Comparison of ENCODE assay signal across 21 cellular contexts in genomic region chr5:146192571-146193043, GRCh38.
"Had no signal": no experiment of that assay in that cellular context is flagged by ENCODE, and none has a peak within 500 bp of the region (broad histone marks: within the 10 kb centered on the region; RNA-seq: fewer than 3 reads in every experiment).

No MANE protein-coding gene starts in this region.

- H3K9me2 ChIP-seq: SK-N-SH had no signal

- H3K9ac ChIP-seq: SK-N-SH had no signal

- H3K9me3 Mint-ChIP-seq: activated T-cell treated with anti-CD3 and anti-CD28 coated beads, Interleukin-2, amount 50 U/mL, for 72 hours; activated T-helper 2 cell treated with anti-CD3 and anti-CD28 coated beads, Interferon-gamma antibody, Interleukin-2, Interleukin-4, amounts not matched to agents 10 μg/mL and 5 μg/mL and 100 μg/mL, durations not matched to agents 14 hours and 24 hours and 36 hours; T-helper 2 cell treated with Interferon-gamma antibody and Interleukin-4, amounts not matched to agents 5 μg/mL and 100 μg/mL, for 36 hours had no signal

- H3K27ac ChIP-seq: adrenal gland, breast epithelium had no signal

- H3K27me3 ChIP-seq: adrenal gland, breast epithelium had no signal

- H3K4me1 ChIP-seq: adrenal gland, breast epithelium had no signal

- H3K4me3 Mint-ChIP-seq: activated naive CD8-positive, alpha-beta T cell treated with anti-CD3 and anti-CD28 coated beads, Interleukin-2, amount 10 ng/mL, durations not matched to agents 7 days and 5 days; activated T-cell treated with anti-CD3 and anti-CD28 coated beads, Interleukin-2, amount 50 U/mL, for 72 hours; T-helper 2 cell treated with Interferon-gamma antibody and Interleukin-4, amounts not matched to agents 5 μg/mL and 100 μg/mL, for 36 hours had no signal

- H3K9me3 ChIP-seq: adrenal gland, breast epithelium, SK-N-SH had no signal

- H3K4me3 ChIP-seq: adrenal gland, breast epithelium had no signal

- ATAC-seq: activated T-cell treated with anti-CD3 and anti-CD28 coated beads, Interleukin-2, amount 50 U/mL, for 72 hours had no signal

- DNase-seq: activated CD4-positive, alpha-beta T cell treated with anti-CD3 and anti-CD28 coated beads for 48 hours; activated CD4-positive, alpha-beta T cell treated with anti-CD3 and anti-CD28 coated beads, Interleukin-2, amount 50 U/mL, for 4 hours; activated CD4-positive, CD25-positive, alpha-beta regulatory T cell treated with anti-CD3 and anti-CD28 coated beads, Interleukin-2, amount 50 U/mL, for 72 hours; activated CD8-positive, alpha-beta memory T cell treated with anti-CD3 and anti-CD28 coated beads, Interleukin-2, amount 50 U/mL, for 4 hours; activated naive CD4-positive, alpha-beta T cell treated with anti-CD3 and anti-CD28 coated beads, Interleukin-2, amount 50 U/mL, for 16 hours; activated naive CD8-positive, alpha-beta T cell treated with anti-CD3 and anti-CD28 coated beads, Interleukin-2, amount 10 ng/mL, durations not matched to agents 7 days and 5 days; activated T-cell treated with anti-CD3 and anti-CD28 coated beads, Interleukin-2, amount 50 U/mL, for 72 hours; adrenal gland; anterior cingulate cortex; caudate nucleus; Kasumi-1; KBM-7; NCI-H1105 treated with DMSO at 0.1 percent for 48 hours; NCI-H1436 treated with DMSO at 0.1 percent for 48 hours; NCI-H187; NCI-H2081; NCI-H510A treated with DMSO at 0.1 percent for 48 hours; SK-N-SH had no signal

- H3K4me2 ChIP-seq: SK-N-SH had no signal

- H3K36me3 ChIP-seq: adrenal gland, breast epithelium had no signal

- H3K36me3 Mint-ChIP-seq: activated naive CD8-positive, alpha-beta T cell treated with anti-CD3 and anti-CD28 coated beads, Interleukin-2, amount 10 ng/mL, durations not matched to agents 7 days and 5 days had no signal

- H3K27ac Mint-ChIP-seq: activated naive CD8-positive, alpha-beta T cell treated with anti-CD3 and anti-CD28 coated beads, Interleukin-2, amount 10 ng/mL, durations not matched to agents 7 days and 5 days; activated T-cell treated with anti-CD3 and anti-CD28 coated beads, Interleukin-2, amount 50 U/mL, for 72 hours; activated T-helper 2 cell treated with anti-CD3 and anti-CD28 coated beads, Interferon-gamma antibody, Interleukin-2, Interleukin-4, amounts not matched to agents 10 μg/mL and 5 μg/mL and 100 μg/mL, durations not matched to agents 14 hours and 24 hours and 36 hours; T-helper 2 cell treated with Interferon-gamma antibody and Interleukin-4, amounts not matched to agents 5 μg/mL and 100 μg/mL, for 36 hours had no signal
